8 cellular contexts compared by ENCODE assay signal in the genomic region with DNA sequence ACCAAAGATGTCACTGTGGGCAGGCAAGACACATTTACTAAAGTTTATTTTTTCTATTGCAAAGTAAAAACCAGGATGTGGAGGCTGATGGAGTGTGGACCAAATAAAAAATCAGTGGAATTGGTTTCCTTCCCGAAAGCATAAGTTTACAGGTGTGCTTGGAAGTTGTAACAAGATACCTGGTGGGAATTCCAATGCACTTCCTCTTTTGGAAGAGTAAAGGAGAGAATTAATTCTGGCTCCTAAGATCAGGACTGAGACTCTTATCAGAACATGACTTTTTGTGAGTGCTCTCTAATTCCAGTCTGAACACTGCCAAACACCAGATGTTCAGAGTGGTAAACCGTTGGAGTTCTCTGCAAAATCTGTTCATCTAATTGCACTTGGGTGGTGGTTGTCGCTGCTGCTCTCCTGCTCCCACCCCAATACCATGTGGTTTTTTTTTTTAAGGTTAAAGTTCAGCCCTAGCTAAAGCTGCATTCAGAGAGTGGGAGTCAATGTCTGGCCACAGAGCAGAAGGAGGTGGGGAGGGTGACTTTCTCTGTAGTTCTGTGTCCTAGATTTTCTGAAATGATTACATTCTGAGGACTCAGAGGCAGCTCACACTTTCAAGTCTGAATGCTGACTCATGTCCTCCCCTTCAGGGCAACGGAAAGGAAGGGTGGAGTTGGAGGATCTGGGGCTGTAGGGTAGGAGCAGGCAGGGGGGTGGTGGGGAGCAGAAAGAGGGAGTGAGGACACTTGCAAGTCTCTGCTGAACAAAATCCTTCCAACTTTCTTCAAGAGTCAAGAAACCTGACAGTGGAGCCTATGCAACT.
DNase-seq lines count a peak whose midpoint lies in the region; ATAC-seq and TF ChIP-seq lines count a peak whose summit lies in the region.
"Had no signal": no experiment of that assay in that cellular context is flagged by ENCODE, and none has a peak within 500 bp of the region (broad histone marks: within the 10 kb centered on the region; RNA-seq: fewer than 3 reads in every experiment).

No MANE protein-coding gene starts in this region.

- H3K4me3 ChIP-seq in NT2/D1 (ENCODE audit: insufficient read length, low read depth) (no peak overlapping the region), mesenchymal stem cell (ENCODE audit: insufficient read depth in 1 of 2, low read depth in 1 of 2, low read length in 2 of 2) (no peak overlapping the region), transverse colon (no peak overlapping the region), ascending aorta (no peak overlapping the region)
- H3K4me3 ChIP-seq: upper lobe of left lung had no signal

- ATAC-seq in GM18505 (IDR thresholded peaks at IDR 0.05; ENCODE audit: unreplicated experiment), result peak; percentile 62
- ATAC-seq in HG02885 (IDR thresholded peaks at IDR 0.05; ENCODE audit: poor library complexity, unreplicated experiment), result peak; percentile 80
- peak; percentile 94 for ATAC-seq in activated naive CD8-positive, alpha-beta T cell treated with anti-CD3 and anti-CD28 coated beads, Interleukin-2, amount 50 U/mL, for 24 hours

- H2BK120ac ChIP-seq in mesenchymal stem cell (ENCODE audit: low read depth, low read length), result no peak overlapping the region

- H3K9me3 ChIP-seq in NT2/D1 (ENCODE audit: insufficient read depth, low read length) (no peaks in the 10 kb centered on the region; the same call in 1 of the 2 replicates), mesenchymal stem cell (ENCODE audit: control insufficient read depth, low read length) (no peaks in the 10 kb centered on the region), transverse colon (no peaks in the 10 kb centered on the region), ascending aorta (no peaks in the 10 kb centered on the region)
- H3K9me3 ChIP-seq: upper lobe of left lung had no signal

- peak overlapping the region in 1 of 2 experiments; percentile 72 for H3K4ac ChIP-seq in mesenchymal stem cell (ENCODE audit: low read depth in 1 of 2, low read length in 2 of 2)

- H2AK5ac ChIP-seq in mesenchymal stem cell (ENCODE audit: low read length, severe bottlenecking), result no peak overlapping the region

- H3K18ac ChIP-seq in mesenchymal stem cell (ENCODE audit: low read depth in 1 of 2, low read length in 2 of 2), result peak overlapping the region in 1 of 2 experiments; percentile 28

- no peak overlapping the region for H2BK5ac ChIP-seq in mesenchymal stem cell (ENCODE audit: low read depth, low read length, poor library complexity, severe bottlenecking)

- no peak overlapping the region for H3K4me2 ChIP-seq in mesenchymal stem cell (ENCODE audit: low read length, poor library complexity, severe bottlenecking)

- H3K4me1 Mint-ChIP-seq in activated naive CD8-positive, alpha-beta T cell treated with anti-CD3 and anti-CD28 coated beads, Interleukin-2, amount 50 U/mL, for 24 hours, result peaks cover 42% of the 10 kb centered on the region

- H3K14ac ChIP-seq in mesenchymal stem cell (ENCODE audit: low read length in 2 of 2), result no peak overlapping the region

- no peak overlapping the region for H3K23ac ChIP-seq in mesenchymal stem cell (ENCODE audit: low read length in 2 of 2)

- no peak overlapping the region for H2BK15ac ChIP-seq in mesenchymal stem cell (ENCODE audit: low read depth, poor library complexity, severe bottlenecking)

- TF ChIP-seq CTCF in transverse colon (IDR thresholded peaks at IDR 0.05) (no peak), ascending aorta (IDR thresholded peaks at IDR 0.05) (no peak)

- WGBS in mesenchymal stem cell, result 32% methylated on average over 3 of the region's 4 CpGs
- 2 to 22% methylated on average over 4 of the region's 4 CpGs for WGBS in transverse colon (ENCODE audit: low coverage in 1 of 2), 2 donors

- no peak overlapping the region for H4K8ac ChIP-seq in mesenchymal stem cell (ENCODE audit: low read length)

- H2BK12ac ChIP-seq in mesenchymal stem cell (ENCODE audit: low read length in 2 of 2), result peak overlapping the region; percentile 44 to 56

- TF ChIP-seq POLR2A in GM18505 (IDR thresholded peaks at IDR 0.05; ENCODE audit: borderline replicate concordance, extremely low read depth, insufficient read depth, insufficient read length), result no peak
- TF ChIP-seq POLR2A in transverse colon (IDR thresholded peaks at IDR 0.05), result no peak

- H3K27me3 Mint-ChIP-seq in activated naive CD8-positive, alpha-beta T cell treated with anti-CD3 and anti-CD28 coated beads, Interleukin-2, amount 50 U/mL, for 24 hours, result peaks cover 10% of the 10 kb centered on the region

- H3K27me3 ChIP-seq in NT2/D1 (ENCODE audit: insufficient read depth, insufficient read length) (no peaks in the 10 kb centered on the region), mesenchymal stem cell (ENCODE audit: control insufficient read depth in 1 of 2, insufficient read depth in 1 of 2, low read length in 2 of 2) (no peaks in the 10 kb centered on the region), transverse colon (no peaks in the 10 kb centered on the region), ascending aorta (no peaks in the 10 kb centered on the region)
- H3K27me3 ChIP-seq: upper lobe of left lung had no signal

- intact Hi-C loops in transverse colon (cut with DNase I; ENCODE audit: low total_unique reads) (no loop called here), ascending aorta (cut with DNase I) (no loop called here)

- no peaks in the 10 kb centered on the region for H3K9me3 Mint-ChIP-seq in activated naive CD8-positive, alpha-beta T cell treated with anti-CD3 and anti-CD28 coated beads, Interleukin-2, amount 50 U/mL, for 24 hours

- DNase-seq in NT2/D1 (ENCODE audit: low read depth, low spot score), result peak; percentile 13
- peak; percentile 34 for DNase-seq in activated naive CD8-positive, alpha-beta T cell treated with anti-CD3 and anti-CD28 coated beads, Interleukin-2, amount 50 U/mL, for 24 hours
- peak; percentile 87 for DNase-seq in mesenchymal stem cell
- DNase-seq in transverse colon, result peak; percentile 43
- no peak for DNase-seq in ascending aorta (ENCODE audit: low spot score in 2 of 2)

- H3K4me3 Mint-ChIP-seq in activated naive CD8-positive, alpha-beta T cell treated with anti-CD3 and anti-CD28 coated beads, Interleukin-2, amount 50 U/mL, for 24 hours, result no peak overlapping the region

- H3K36me3 Mint-ChIP-seq in activated naive CD8-positive, alpha-beta T cell treated with anti-CD3 and anti-CD28 coated beads, Interleukin-2, amount 50 U/mL, for 24 hours (ENCODE audit: low read depth), result no peaks in the 10 kb centered on the region

- in situ Hi-C loops in transverse colon (cut with MboI; ENCODE audit: low pct_ligation_motif_present in 1 of 4, low pct_unique_long_range_greater_than_20kb in 1 of 4, low sequenced_read_pairs in 3 of 4), result no loop called here

- no peak overlapping the region for H3K27ac ChIP-seq in mesenchymal stem cell (ENCODE audit: low read length, poor library complexity, severe bottlenecking)
- peak overlapping the region; percentile 1 to 40 (median 31) for H3K27ac ChIP-seq in transverse colon
- H3K27ac ChIP-seq in ascending aorta, result no peak overlapping the region

- no peak for TF ChIP-seq EP300 in transverse colon (IDR thresholded peaks at IDR 0.05; ENCODE audit: low read depth)

- peak overlapping the region; percentile 55 for H3K27ac Mint-ChIP-seq in activated naive CD8-positive, alpha-beta T cell treated with anti-CD3 and anti-CD28 coated beads, Interleukin-2, amount 50 U/mL, for 24 hours

- no peak overlapping the region for H2AFZ ChIP-seq in mesenchymal stem cell (ENCODE audit: low read depth, low read length)

- H3K79me1 ChIP-seq in mesenchymal stem cell (replicated peaks; ENCODE audit: low read length, poor library complexity, severe bottlenecking), result no peaks in the 10 kb centered on the region

- H3K4me1 ChIP-seq in NT2/D1 (ENCODE audit: insufficient read depth, insufficient read length), result no peaks in the 10 kb centered on the region
- peaks cover 2% of the 10 kb centered on the region for H3K4me1 ChIP-seq in mesenchymal stem cell (ENCODE audit: control insufficient read depth, insufficient read depth, low read depth, low read length)
- H3K4me1 ChIP-seq in transverse colon, result peaks cover 0 to 12% (median 8%) of the 10 kb centered on the region in 4 donors
- H3K4me1 ChIP-seq in ascending aorta, result no peaks in the 10 kb centered on the region

- no peak overlapping the region for H4K91ac ChIP-seq in mesenchymal stem cell (ENCODE audit: low read length)

- no peaks in the 10 kb centered on the region for H3K36me3 ChIP-seq in NT2/D1 (ENCODE audit: insufficient read depth, insufficient read length, low read length)
- H3K36me3 ChIP-seq in mesenchymal stem cell (ENCODE audit: control insufficient read depth in 1 of 2, insufficient read depth in 2 of 2, low read depth in 1 of 2, low read length in 2 of 2), result no peaks in the 10 kb centered on the region
- H3K36me3 ChIP-seq in transverse colon, result no peaks in the 10 kb centered on the region
- no peaks in the 10 kb centered on the region for H3K36me3 ChIP-seq in ascending aorta
- H3K36me3 ChIP-seq: upper lobe of left lung had no signal

- H3K9ac ChIP-seq in NT2/D1 (ENCODE audit: insufficient read length, low read depth) (no peak overlapping the region), mesenchymal stem cell (ENCODE audit: low read length) (peak overlapping the region; percentile 43)

Comparison
In these comparisons a context has a peak if more than half of its experiments do, and no peak if none do; other contexts are left out.
1. DNase-seq: peak in NT2/D1 (single experiment), activated naive CD8-positive, alpha-beta T cell treated with anti-CD3 and anti-CD28 coated beads, Interleukin-2, amount 50 U/mL, for 24 hours (single experiment), mesenchymal stem cell (single experiment) and transverse colon (single experiment); none in ascending aorta (0 of 2).
2. H3K27ac ChIP-seq: peak in transverse colon (4 of 4); none in mesenchymal stem cell (single experiment) and ascending aorta (0 of 2).
3. Peak in every context shown above with its lines, with median percentiles within 50 percentile points of each other: ATAC-seq.